In genomic region chr9:133207540-133208170, GRCh38 we compare ENCODE assay signal across 29 cellular contexts. TPM values are rescaled to one million over a fixed set of nuclear protein-coding genes. Genes with fewer than 3 reads are reported as not detected.
DNase-seq lines count a peak whose midpoint lies in the region; ATAC-seq and TF ChIP-seq lines count a peak whose summit lies in the region.
"Had no signal": no experiment of that assay in that cellular context is flagged by ENCODE, and none has a peak within 500 bp of the region (broad histone marks: within the 10 kb centered on the region; RNA-seq: fewer than 3 reads in every experiment).

No MANE protein-coding gene starts in this region.

- no peak overlapping the region for H2BK120ac ChIP-seq in mesenchymal stem cell (ENCODE audit: low read depth, low read length)

- H3K23ac ChIP-seq in mesenchymal stem cell (ENCODE audit: low read length in 2 of 2): no peak overlapping the region

- no peak for TF ChIP-seq CTCF in sigmoid colon (IDR thresholded peaks at IDR 0.05)

- H2BK5ac ChIP-seq in mesenchymal stem cell (ENCODE audit: low read depth, low read length, poor library complexity, severe bottlenecking): no peak overlapping the region

- no peaks in the 10 kb centered on the region for H3K9me3 Mint-ChIP-seq in stimulated activated naive CD8-positive, alpha-beta T cell treated with anti-CD3 and anti-CD28 coated beads, Interleukin-15, amount 100 ng/mL, for 72 hours
- no peaks in the 10 kb centered on the region for H3K9me3 Mint-ChIP-seq in activated naive CD8-positive, alpha-beta T cell treated with anti-CD3 and anti-CD28 coated beads for 36 hours
- H3K9me3 Mint-ChIP-seq: CD4-positive, alpha-beta T cell; HFFc6 had no signal

- H3K27me3 ChIP-seq in mesenchymal stem cell (ENCODE audit: control insufficient read depth in 1 of 2, insufficient read depth in 1 of 2, low read length in 2 of 2) (peaks cover 30 to 55% of the 10 kb centered on the region in 2 experiments), sigmoid colon (peaks cover 0 to 23% (median 0%) of the 10 kb centered on the region in 3 donors)
- H3K27me3 ChIP-seq: BLaER1 treated with 17β-estradiol and CSF1 and Interleukin-3, amounts not matched to agents 10 nM and 100 nM had no signal

- no peak overlapping the region for H3K9ac ChIP-seq in mesenchymal stem cell (ENCODE audit: low read length)
- H3K9ac ChIP-seq: BLaER1 treated with 17β-estradiol and CSF1 and Interleukin-3, amounts not matched to agents 10 nM and 100 nM had no signal

- no peaks in the 10 kb centered on the region for H3K36me3 ChIP-seq in mesenchymal stem cell (ENCODE audit: control insufficient read depth in 1 of 2, insufficient read depth in 2 of 2, low read depth in 1 of 2, low read length in 2 of 2)
- no peaks in the 10 kb centered on the region for H3K36me3 ChIP-seq in sigmoid colon
- H3K36me3 ChIP-seq: BLaER1 treated with 17β-estradiol and CSF1 and Interleukin-3, amounts not matched to agents 10 nM and 100 nM; SJSA1 had no signal

- H3K4me2 ChIP-seq in mesenchymal stem cell (ENCODE audit: low read length, poor library complexity, severe bottlenecking): no peak overlapping the region
- H3K4me2 ChIP-seq: A549; BLaER1 treated with 17β-estradiol and CSF1 and Interleukin-3, amounts not matched to agents 10 nM and 100 nM; PC-9 had no signal

- no peaks in the 10 kb centered on the region for H3K4me1 Mint-ChIP-seq in stimulated activated naive CD8-positive, alpha-beta T cell treated with anti-CD3 and anti-CD28 coated beads, Interleukin-15, amount 100 ng/mL, for 72 hours
- no peaks in the 10 kb centered on the region for H3K4me1 Mint-ChIP-seq in activated naive CD8-positive, alpha-beta T cell treated with anti-CD3 and anti-CD28 coated beads for 36 hours
- H3K4me1 Mint-ChIP-seq: H9 had no signal

- intact Hi-C loops in sigmoid colon (cut with DNase I): no loop called here

- H3K9me3 ChIP-seq in mesenchymal stem cell (ENCODE audit: control insufficient read depth, low read length) (peaks cover 2% of the 10 kb centered on the region), sigmoid colon (peaks cover 0 to 6% (median 1%) of the 10 kb centered on the region in 4 donors)
- H3K9me3 ChIP-seq: SJSA1 had no signal

- H2BK12ac ChIP-seq in mesenchymal stem cell (ENCODE audit: low read length in 2 of 2): no peak overlapping the region

- TF ChIP-seq POLR2A in sigmoid colon (IDR thresholded peaks at IDR 0.05): no peak

- ATAC-seq in stimulated activated naive CD8-positive, alpha-beta T cell treated with anti-CD3 and anti-CD28 coated beads, Interleukin-15, amount 100 ng/mL, for 72 hours: no peak
- no peak for ATAC-seq in stimulated activated naive CD8-positive, alpha-beta T cell treated with anti-CD3 and anti-CD28 coated beads, Interleukin-15, Interleukin-2, amounts not matched to agents 100 U/mL and 50 U/mL, for 24 hours
- ATAC-seq: K562 had no signal

- no peak for DNase-seq in stimulated activated naive CD8-positive, alpha-beta T cell treated with anti-CD3 and anti-CD28 coated beads, Interleukin-15, amount 100 ng/mL, for 72 hours
- DNase-seq in stimulated activated naive CD8-positive, alpha-beta T cell treated with anti-CD3 and anti-CD28 coated beads, Interleukin-15, Interleukin-2, amounts not matched to agents 100 U/mL and 50 U/mL, for 24 hours: no peak
- no peak for DNase-seq in mesenchymal stem cell
- DNase-seq in sigmoid colon: peak; percentile 19
- no peak for DNase-seq in activated naive CD8-positive, alpha-beta T cell treated with anti-CD3 and anti-CD28 coated beads for 36 hours
- DNase-seq in central memory CD4-positive, alpha-beta T cell: no peak
- DNase-seq in epidermal melanocyte (ENCODE audit: insufficient read length, low spot score): no peak
- DNase-seq: AML-193; CD4-positive, alpha-beta T cell; COR-L47; DMS53; HFFc6; Kasumi-1; NCI-H1092 treated with DMSO at 0.1 percent for 48 hours; NCI-H1436; NCI-H2029; NCI-H446 treated with DMSO at 0.1 percent for 48 hours; NCI-H526; PC-9; Right ventricle myocardium superior; RPMI8226 had no signal

- no peaks in the 10 kb centered on the region for H3K36me3 Mint-ChIP-seq in activated naive CD8-positive, alpha-beta T cell treated with anti-CD3 and anti-CD28 coated beads for 36 hours

- WGBS in mesenchymal stem cell: 81% methylated on average over 13 of the region's 16 CpGs
- 85 to 87% methylated on average over 16 of the region's 16 CpGs for WGBS in sigmoid colon, 2 donors

- H3K4me3 Mint-ChIP-seq in stimulated activated naive CD8-positive, alpha-beta T cell treated with anti-CD3 and anti-CD28 coated beads, Interleukin-15, amount 100 ng/mL, for 72 hours: no peak overlapping the region
- H3K4me3 Mint-ChIP-seq in activated naive CD8-positive, alpha-beta T cell treated with anti-CD3 and anti-CD28 coated beads for 36 hours: no peak overlapping the region
- H3K4me3 Mint-ChIP-seq: CD4-positive, alpha-beta T cell; H9; HFFc6 had no signal

- no peak overlapping the region for H2AK5ac ChIP-seq in mesenchymal stem cell (ENCODE audit: low read length, severe bottlenecking)

- H4K91ac ChIP-seq in mesenchymal stem cell (ENCODE audit: low read length): peak overlapping the region; percentile 15

- no peak overlapping the region for H2AFZ ChIP-seq in mesenchymal stem cell (ENCODE audit: low read depth, low read length)
- H2AFZ ChIP-seq: PC-9 had no signal

- H3K4ac ChIP-seq in mesenchymal stem cell (ENCODE audit: low read depth in 1 of 2, low read length in 2 of 2): no peak overlapping the region

- H3K4me1 ChIP-seq in mesenchymal stem cell (ENCODE audit: control insufficient read depth, insufficient read depth, low read depth, low read length) (no peaks in the 10 kb centered on the region), sigmoid colon (no peaks in the 10 kb centered on the region)
- H3K4me1 ChIP-seq: A549; BLaER1 treated with 17β-estradiol and CSF1 and Interleukin-3, amounts not matched to agents 10 nM and 100 nM; SJSA1 had no signal

- H3K4me3 ChIP-seq in mesenchymal stem cell (ENCODE audit: insufficient read depth in 1 of 2, low read depth in 1 of 2, low read length in 2 of 2) (no peak overlapping the region), sigmoid colon (no peak overlapping the region)
- H3K4me3 ChIP-seq: A549; BLaER1 treated with 17β-estradiol and CSF1 and Interleukin-3, amounts not matched to agents 10 nM and 100 nM; K562; PC-9; SJSA1 had no signal

- H3K27ac ChIP-seq in mesenchymal stem cell (ENCODE audit: low read length, poor library complexity, severe bottlenecking): no peak overlapping the region
- no peak overlapping the region for H3K27ac ChIP-seq in sigmoid colon
- H3K27ac ChIP-seq: A549; BLaER1 treated with 17β-estradiol and CSF1 and Interleukin-3, amounts not matched to agents 10 nM and 100 nM; PC-9; SJSA1 had no signal

- H3K79me1 ChIP-seq in mesenchymal stem cell (replicated peaks; ENCODE audit: low read length, poor library complexity, severe bottlenecking): no peaks in the 10 kb centered on the region

- H4K8ac ChIP-seq in mesenchymal stem cell (ENCODE audit: low read length): no peak overlapping the region

- H3K27me3 Mint-ChIP-seq in stimulated activated naive CD8-positive, alpha-beta T cell treated with anti-CD3 and anti-CD28 coated beads, Interleukin-15, amount 100 ng/mL, for 72 hours: peaks cover 32% of the 10 kb centered on the region
- H3K27me3 Mint-ChIP-seq in activated naive CD8-positive, alpha-beta T cell treated with anti-CD3 and anti-CD28 coated beads for 36 hours: peaks cover 20% of the 10 kb centered on the region

- no peak overlapping the region for H3K14ac ChIP-seq in mesenchymal stem cell (ENCODE audit: low read length in 2 of 2)

- no peak for TF ChIP-seq EP300 in sigmoid colon (IDR thresholded peaks at IDR 0.05)

- no peak overlapping the region for H2BK15ac ChIP-seq in mesenchymal stem cell (ENCODE audit: low read depth, poor library complexity, severe bottlenecking)

- no peak overlapping the region for H3K18ac ChIP-seq in mesenchymal stem cell (ENCODE audit: low read depth in 1 of 2, low read length in 2 of 2)

- peak overlapping the region; percentile 61 to 83 for H3K27ac Mint-ChIP-seq in stimulated activated naive CD8-positive, alpha-beta T cell treated with anti-CD3 and anti-CD28 coated beads, Interleukin-15, amount 100 ng/mL, for 72 hours
- H3K27ac Mint-ChIP-seq in activated naive CD8-positive, alpha-beta T cell treated with anti-CD3 and anti-CD28 coated beads for 36 hours: no peak overlapping the region
- H3K27ac Mint-ChIP-seq: CD4-positive, alpha-beta T cell; HFFc6 had no signal

RNA-seq across cellular contexts. Expression of gene OBP2B, which starts 1.4 kb away (rescaled TPM):
- polyA plus RNA-seq in mesenchymal stem cell (2013, experiment 1 of 2): not detected
- not detected for polyA plus RNA-seq in mesenchymal stem cell (2013, experiment 2 of 2)
- total RNA-seq in sigmoid colon: not detected
- polyA plus RNA-seq in sigmoid colon: not detected
- total RNA-seq in activated naive CD8-positive, alpha-beta T cell treated with anti-CD3 and anti-CD28 coated beads for 36 hours: not detected
- total RNA-seq: CD4-positive, alpha-beta T cell; Daoy; G401; H9; HFFc6; K562; M059J; PC-9; Right ventricle myocardium superior; SJSA1 had no signal
- polyA plus RNA-seq: A549, K562 had no signal

RNA-seq across cellular contexts. Expression of gene GBGT1, which starts 43.9 kb away (rescaled TPM):
- polyA plus RNA-seq in mesenchymal stem cell (2013, experiment 1 of 2): 15.3 TPM
- 14.4 TPM for polyA plus RNA-seq in mesenchymal stem cell (2013, experiment 2 of 2)
- 10 to 100 TPM in 3 of 4 donors, 1 to 10 TPM in 1; 8.9 to 31.1 (median 19.2) TPM for total RNA-seq in sigmoid colon
- 1 to 10 TPM; 4.2 to 9.9 (median 5.4) TPM for polyA plus RNA-seq in sigmoid colon
- total RNA-seq in activated naive CD8-positive, alpha-beta T cell treated with anti-CD3 and anti-CD28 coated beads for 36 hours: 1 to 10 TPM; 1.6 to 2.9 TPM
- total RNA-seq: G401, SJSA1 had no signal
